ENCODE assay signal across 13 cellular contexts in the genomic region with DNA sequence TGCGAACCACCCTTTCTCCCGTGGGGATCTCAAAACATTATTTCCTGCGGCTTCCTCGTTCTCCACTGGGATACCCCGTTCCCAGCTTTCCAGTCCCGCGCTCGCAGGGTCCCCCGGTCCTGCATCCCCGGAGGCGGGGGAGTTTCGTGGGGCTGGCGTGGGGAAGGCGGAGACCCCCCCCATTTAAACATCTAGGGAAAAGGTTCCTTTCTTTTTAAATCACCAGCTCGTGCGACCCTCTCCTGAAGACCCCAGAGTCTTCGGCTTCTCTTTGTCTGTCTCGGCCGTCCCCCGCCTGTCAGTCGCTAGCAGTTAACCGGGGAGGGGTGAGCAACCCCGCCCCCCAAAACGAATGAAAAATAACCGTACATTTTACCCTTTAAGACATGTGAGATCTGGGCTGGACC. TPM values are rescaled to one million over a fixed set of nuclear protein-coding genes. Genes with fewer than 3 reads are reported as not detected.
DNase-seq lines count a peak whose midpoint lies in the region; ATAC-seq, FAIRE-seq and TF ChIP-seq lines count a peak whose summit lies in the region.
"Had no signal": no experiment of that assay in that cellular context is flagged by ENCODE, and none has a peak within 500 bp of the region (broad histone marks: within the 10 kb centered on the region; RNA-seq: fewer than 3 reads in every experiment).

No MANE protein-coding gene starts in this region.

- in situ Hi-C loops in GM23248 (cut with MboI), result no loop called here

- intact Hi-C loops in A673 (cut with micrococcal nuclease; ENCODE audit: unreplicated experiment), result loop anchor here (5.0 kb wide), 1 partner anchor 36 kb away; no protein-coding TSS in a partner anchor
- intact Hi-C loops in sigmoid colon (cut with DNase I), result loop anchor here (10.0 kb wide), 1 partner anchor 382 kb away; the partner anchor contains the start of genes HOXB7 and HOXB8

- H3K27me3 ChIP-seq in A673 (replicated peaks; ENCODE audit: insufficient read depth, low read depth, low read length, poor library complexity), result no peaks in the 10 kb centered on the region
- H3K27me3 ChIP-seq in GM23248 (replicated peaks; ENCODE audit: insufficient read depth), result peaks cover 62% of the 10 kb centered on the region
- peaks cover 73% of the 10 kb centered on the region for H3K27me3 ChIP-seq in keratinocyte (ENCODE audit: control insufficient read depth, extremely low read depth, insufficient read depth, low read length)
- H3K27me3 ChIP-seq in sigmoid colon, result peaks cover 70 to 100% (median 99%) of the 10 kb centered on the region in 3 donors

- no peaks in the 10 kb centered on the region for H3K9me1 ChIP-seq in keratinocyte (ENCODE audit: control insufficient read depth, extremely low read depth, insufficient read depth, low read length)

- H3K79me2 ChIP-seq in GM23248 (ENCODE audit: insufficient read depth) (peaks cover 38% of the 10 kb centered on the region), keratinocyte (ENCODE audit: control insufficient read depth, insufficient read depth, low read length) (no peaks in the 10 kb centered on the region)

- peaks cover 26% of the 10 kb centered on the region for H3K4me1 ChIP-seq in A673 (ENCODE audit: insufficient read depth, low read length, poor library complexity, severe bottlenecking)
- H3K4me1 ChIP-seq in GM23248 (ENCODE audit: insufficient read depth), result 0 out of 2 replicates have a peak, but pooled peaks cover 5% of the 10 kb centered on the region
- no peaks in the 10 kb centered on the region for H3K4me1 ChIP-seq in keratinocyte (ENCODE audit: control insufficient read depth, extremely low read depth, insufficient read depth, low read length)
- H3K4me1 ChIP-seq in sigmoid colon, result peaks cover 0 to 31% (median 27%) of the 10 kb centered on the region in 4 donors

- TF ChIP-seq CTCF in A673 (conservative IDR thresholded peaks at IDR 0.05; ENCODE audit: low read depth, low read length) (no peak), keratinocyte (optimal IDR thresholded peaks at IDR 0.05 in 1 of 3, IDR thresholded peaks at IDR 0.05 in 1 of 3, conservative IDR thresholded peaks at IDR 0.05 in 1 of 3; ENCODE audit: extremely low read depth in 1 of 3, insufficient read depth in 2 of 3, low read length in 3 of 3) (no peak), sigmoid colon (IDR thresholded peaks at IDR 0.05) (no peak)

- CTCF ChIA-PET in A673 (lab: Charles Lee), result interaction anchor here (0.9 kb wide), 1 partner anchor 18 kb away, joined by 3 read pairs; no protein-coding TSS in a partner anchor

- peak overlapping the region; percentile 81 for H3K4me2 ChIP-seq in GM23248 (ENCODE audit: unreplicated experiment)
- H3K4me2 ChIP-seq in keratinocyte (ENCODE audit: control insufficient read depth, extremely low read depth, insufficient read depth, low read depth, low read length), result peak overlapping the region; percentile 16

- peaks cover 10% of the 10 kb centered on the region for H3K4me1 Mint-ChIP-seq in activated T-helper 17 cell treated with anti-CD3 and anti-CD28 coated beads, Interleukin-2, amount 50 U/mL, for 72 hours

- peak overlapping the region; percentile 60 for H3K4me3 Mint-ChIP-seq in activated T-helper 17 cell treated with anti-CD3 and anti-CD28 coated beads, Interleukin-2, amount 50 U/mL, for 72 hours

- H3K27me3 Mint-ChIP-seq in activated T-helper 17 cell treated with anti-CD3 and anti-CD28 coated beads, Interleukin-2, amount 50 U/mL, for 72 hours, result peaks cover 70% of the 10 kb centered on the region

- WGBS in GM23248 (ENCODE audit: low coverage in 1 of 2, low lambda C conversion rate in 2 of 2, missing lambda C conversion rate in 2 of 2), 2 experiments, result 7 to 11% methylated on average over 24 to 25 of the region's 25 CpGs
- 2 to 4% methylated on average over 25 of the region's 25 CpGs for WGBS in sigmoid colon, 2 donors

- peak overlapping the region; percentile 97 for H3K4me3 ChIP-seq in A673 (ENCODE audit: low read depth, low read length, poor library complexity, severe bottlenecking)
- H3K4me3 ChIP-seq in GM23248, result peak overlapping the region; percentile 73
- no peak overlapping the region for H3K4me3 ChIP-seq in keratinocyte (ENCODE audit: control insufficient read depth in 2 of 3, extremely low read depth in 1 of 3, insufficient read depth in 2 of 3, low read depth in 1 of 3, low read length in 3 of 3)
- no peak overlapping the region for H3K4me3 ChIP-seq in sigmoid colon
- H3K4me3 ChIP-seq: body of pancreas had no signal

- POLR2A ChIA-PET in A673 (lab: Charles Lee; ENCODE audit: low non-redundant PET), result interaction anchor here (0.6 kb wide), 2 partner anchors 11 to 34 kb away, joined by 3 to 7 read pairs; no protein-coding TSS in a partner anchor

- TF ChIP-seq EP300 in sigmoid colon (IDR thresholded peaks at IDR 0.05), result no peak

- no peak overlapping the region for H3K27ac Mint-ChIP-seq in activated T-helper 17 cell treated with anti-CD3 and anti-CD28 coated beads, Interleukin-2, amount 50 U/mL, for 72 hours

- H2AFZ ChIP-seq in GM23248 (peak overlapping the region; percentile 70), keratinocyte (ENCODE audit: control insufficient read depth, low read length) (no peak overlapping the region)

- H3K9me3 ChIP-seq in A673 (ENCODE audit: low read depth, low read length, poor library complexity, severe bottlenecking) (no peaks in the 10 kb centered on the region), GM23248 (ENCODE audit: low read depth) (no peaks in the 10 kb centered on the region), keratinocyte (ENCODE audit: control insufficient read depth, low read depth, low read length) (no peaks in the 10 kb centered on the region), sigmoid colon (peaks cover 0 to 3% (median 0%) of the 10 kb centered on the region in 4 donors)
- H3K9me3 ChIP-seq: body of pancreas had no signal

- TF ChIP-seq POLR2A in sigmoid colon (IDR thresholded peaks at IDR 0.05), result no peak

- DNase-seq in A673 (ENCODE audit: low spot score), result no peak
- DNase-seq in GM23248, result no peak
- DNase-seq in keratinocyte (ENCODE audit: low read depth, low spot score), result no peak
- no peak for DNase-seq in nucleus accumbens (lab: John Stamatoyannopoulos, UW)
- DNase-seq in sigmoid colon, result no peak
- DNase-seq: body of pancreas, NCI-H1436 treated with DMSO at 0.1 percent for 48 hours had no signal

- peaks cover 15% of the 10 kb centered on the region for H3K36me3 Mint-ChIP-seq in activated T-helper 17 cell treated with anti-CD3 and anti-CD28 coated beads, Interleukin-2, amount 50 U/mL, for 72 hours (ENCODE audit: low read depth)

- FAIRE-seq in keratinocyte (lab: Jason Lieb, UNC), result no peak
- FAIRE-seq: GM19239 had no signal

- H3K27ac ChIP-seq in A673 (ENCODE audit: low read depth, low read length, poor library complexity, severe bottlenecking), result peak overlapping the region; percentile 100
- no peak overlapping the region for H3K27ac ChIP-seq in GM23248
- no peak overlapping the region for H3K27ac ChIP-seq in keratinocyte (ENCODE audit: control insufficient read depth, insufficient read depth, low read length)
- H3K27ac ChIP-seq in sigmoid colon, result no peak overlapping the region
- H3K27ac ChIP-seq: body of pancreas had no signal

- no TSS peak for BruUV-seq in A673 (replicated peaks; lab: Mats Ljungman, UMichigan)

- dilution Hi-C loops in keratinocyte (cut with MboI; ENCODE audit: extremely low pct_ligation_motif_present, low sequenced_read_pairs), result no loop called here

- H4K20me1 ChIP-seq in GM23248 (ENCODE audit: insufficient read depth) (no peaks in the 10 kb centered on the region), keratinocyte (ENCODE audit: control insufficient read depth, extremely low read depth, insufficient read depth, low read length) (no peaks in the 10 kb centered on the region)

- H3K9me3 Mint-ChIP-seq in activated T-helper 17 cell treated with anti-CD3 and anti-CD28 coated beads, Interleukin-2, amount 50 U/mL, for 72 hours, result no peaks in the 10 kb centered on the region

- H3K9ac ChIP-seq in GM23248, result peak overlapping the region; percentile 84
- H3K9ac ChIP-seq in keratinocyte (ENCODE audit: control insufficient read depth, extremely low read depth, insufficient read depth, low read length), result no peak overlapping the region

- no peak for ATAC-seq in activated T-helper 17 cell treated with anti-CD3 and anti-CD28 coated beads, Interleukin-2, amount 50 U/mL, for 72 hours (replicated peaks)
- ATAC-seq in HG03342 (IDR thresholded peaks at IDR 0.05; ENCODE audit: unreplicated experiment) (no peak), HG02763 (IDR thresholded peaks at IDR 0.05; ENCODE audit: unreplicated experiment) (no peak)
- ATAC-seq: body of pancreas had no signal

- peaks cover 34% of the 10 kb centered on the region for H3K36me3 ChIP-seq in A673 (ENCODE audit: insufficient read depth, low read length, poor library complexity, severe bottlenecking)
- H3K36me3 ChIP-seq in GM23248 (ENCODE audit: low read depth), result no peaks in the 10 kb centered on the region
- no peaks in the 10 kb centered on the region for H3K36me3 ChIP-seq in keratinocyte (ENCODE audit: control insufficient read depth in 2 of 2, extremely low read depth in 1 of 2, insufficient read depth in 2 of 2, low read length in 2 of 2)
- no peaks in the 10 kb centered on the region for H3K36me3 ChIP-seq in sigmoid colon

- H3F3A ChIP-seq in GM23248 (ENCODE audit: insufficient read depth), result peaks cover 16% of the 10 kb centered on the region; the same call in 1 of the 2 replicates

- H3K9me2 ChIP-seq in GM23248 (ENCODE audit: insufficient read depth), result no peaks in the 10 kb centered on the region

RNA-seq across cellular contexts. Expression of gene IGF2BP1, which starts 0.5 kb away (rescaled TPM):
- total RNA-seq in A673 (2021), result 495 and 517 TPM in 2 replicates
- 4.3 and 5.7 TPM in 2 replicates for total RNA-seq in GM23248 (2014; rRNA removed; shearing (Covaris generic))
- 5.6 and 8.1 TPM in 2 replicates for polyA plus RNA-seq in GM23248 (2016; fragmentation: Nextera tagmentation; extraction: Ambion mirVana)
- under 1 TPM in 1 of 2 donors, not detected in 1; 0.63 TPM for total RNA-seq in activated T-helper 17 cell treated with anti-CD3 and anti-CD28 coated beads, Interleukin-2, amount 50 U/mL, for 72 hours
- under 0.01 TPM in 1 of 3 replicates, not detected in the others for polyA plus RNA-seq in keratinocyte
- not detected for polyA plus RNA-seq in keratinocyte (2011; ENCODE audit: low read depth)
- polyA plus RNA-seq in keratinocyte (2011; cell fraction: cytosol; rRNA removed), result not detected in 2 replicates
- 0.04 TPM in 1 of 2 replicates, not detected in the other for polyA plus RNA-seq in keratinocyte (2011; cell fraction: nucleus; rRNA removed)
- not detected in 2 replicates for polyA plus RNA-seq in keratinocyte (2012; ENCODE audit: low replicate concordance)
- 0.03 TPM in 1 of 3 replicates, not detected in the others for polyA minus RNA-seq in keratinocyte
- not detected for polyA minus RNA-seq in keratinocyte (2011; cell fraction: cytosol; rRNA and poly(A)+ RNA removed)
- polyA minus RNA-seq in keratinocyte (2011; cell fraction: nucleus; rRNA and poly(A)+ RNA removed), result 0.08 TPM in 1 of 2 replicates, not detected in the other
- total RNA-seq in sigmoid colon, result under 1 TPM in 2 of 4 donors, not detected in 2; 0.14 to 0.36 TPM
- under 1 TPM in 1 of 3 donors, not detected in 2; 0.20 TPM for polyA plus RNA-seq in sigmoid colon
- total RNA-seq: body of pancreas, ureter had no signal

RNA-seq across cellular contexts. Expression of gene GIP, which starts 28.3 kb away (rescaled TPM):
- total RNA-seq in A673 (2021) (0.88 and 1.1 TPM in 2 replicates), sigmoid colon (not detected)
- not detected in 2 replicates for total RNA-seq in GM23248 (2014; rRNA removed; shearing (Covaris generic))
- polyA plus RNA-seq in GM23248 (2016; fragmentation: Nextera tagmentation; extraction: Ambion mirVana) (0.28 TPM in 1 of 2 replicates, not detected in the other), keratinocyte (not detected in 3 replicates), sigmoid colon (not detected)
- total RNA-seq in activated T-helper 17 cell treated with anti-CD3 and anti-CD28 coated beads, Interleukin-2, amount 50 U/mL, for 72 hours, result not detected
- polyA plus RNA-seq in keratinocyte (2011; ENCODE audit: low read depth), result not detected
- polyA plus RNA-seq in keratinocyte (2011; cell fraction: cytosol; rRNA removed), result not detected in 2 replicates
- polyA plus RNA-seq in keratinocyte (2011; cell fraction: nucleus; rRNA removed), result not detected in 2 replicates
- polyA plus RNA-seq in keratinocyte (2012; ENCODE audit: low replicate concordance), result not detected in 2 replicates
- polyA minus RNA-seq in keratinocyte, result not detected in 3 replicates
- polyA minus RNA-seq in keratinocyte (2011; cell fraction: cytosol; rRNA and poly(A)+ RNA removed), result not detected
- polyA minus RNA-seq in keratinocyte (2011; cell fraction: nucleus; rRNA and poly(A)+ RNA removed), result not detected in 2 replicates
- total RNA-seq: body of pancreas; T-helper 1 cell treated with Interleukin-12 subunit alpha and Interleukin-12 subunit beta and Interleukin-4 antibody, amounts not matched to agents 30 ng/mL and 1 ng/mL, for 36 hours; ureter had no signal

RNA-seq across cellular contexts. Expression of gene SNF8, which starts 52.1 kb away (rescaled TPM):
- total RNA-seq in A673 (2021), result 177 and 188 TPM in 2 replicates
- total RNA-seq in GM23248 (2014; rRNA removed; shearing (Covaris generic)), result 81.6 and 94.9 TPM in 2 replicates
- 176 and 179 TPM in 2 replicates for polyA plus RNA-seq in GM23248 (2016; fragmentation: Nextera tagmentation; extraction: Ambion mirVana)
- 100 to 1,000 TPM in 1 of 2 donors, 10 to 100 TPM in 1; 62.7 to 127 TPM for total RNA-seq in activated T-helper 17 cell treated with anti-CD3 and anti-CD28 coated beads, Interleukin-2, amount 50 U/mL, for 72 hours
- 72.4 to 94.9 TPM (median 90.5 TPM) in 3 replicates for polyA plus RNA-seq in keratinocyte
- polyA plus RNA-seq in keratinocyte (2011; ENCODE audit: low read depth), result 45.5 TPM
- polyA plus RNA-seq in keratinocyte (2011; cell fraction: cytosol; rRNA removed), result 76.9 and 100 TPM in 2 replicates
- 47.3 and 48.1 TPM in 2 replicates for polyA plus RNA-seq in keratinocyte (2011; cell fraction: nucleus; rRNA removed)
- 39.4 and 97.8 TPM in 2 replicates for polyA plus RNA-seq in keratinocyte (2012; ENCODE audit: low replicate concordance)
- polyA minus RNA-seq in keratinocyte, result 37.1 to 63.0 TPM (median 57.4 TPM) in 3 replicates
- polyA minus RNA-seq in keratinocyte (2011; cell fraction: cytosol; rRNA and poly(A)+ RNA removed), result 45.3 TPM
- polyA minus RNA-seq in keratinocyte (2011; cell fraction: nucleus; rRNA and poly(A)+ RNA removed), result 9.9 and 16.8 TPM in 2 replicates
- 10 to 100 TPM; 74.1 to 94.5 (median 85.2) TPM for total RNA-seq in sigmoid colon
- 100 to 1,000 TPM; 108 to 174 (median 145) TPM for polyA plus RNA-seq in sigmoid colon

Comparison
In these comparisons a context has a peak if more than half of its experiments do, and no peak if none do; other contexts are left out.
1. H3K4me3 ChIP-seq: peak in A673 (single experiment) and GM23248 (single experiment); none in keratinocyte (0 of 3) and sigmoid colon (0 of 4).
2. RNA of gene IGF2BP1, which starts 0.5 kb away (total RNA-seq): 495 to 517 TPM in A673; 4.3 to 5.7 TPM in GM23248, 0.63 TPM in activated T-helper 17 cell treated with anti-CD3 and anti-CD28 coated beads, Interleukin-2, amount 50 U/mL, for 72 hours and 0.14 to 0.36 TPM in sigmoid colon; every median in the first group is over 10 times any median in the second.